In the genomic region with DNA sequence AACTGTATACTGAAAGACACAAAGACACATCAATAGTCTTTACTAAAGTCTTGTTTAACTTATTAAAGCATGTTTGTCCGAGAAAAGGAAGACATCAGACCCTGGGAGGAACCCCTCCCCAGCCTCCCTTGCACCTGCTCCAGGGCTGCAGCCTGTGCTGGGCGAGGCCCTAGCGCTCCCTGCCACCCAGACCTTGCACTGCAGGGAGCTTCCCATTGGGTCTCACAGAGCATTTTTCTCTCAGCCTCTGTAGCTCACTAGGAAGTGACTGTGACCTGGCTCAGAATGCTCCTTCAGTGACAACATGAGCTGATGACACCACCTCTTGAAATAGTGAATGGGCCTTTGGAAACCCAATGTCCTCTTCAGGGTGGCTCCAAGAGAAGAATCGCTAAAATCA, we compare ENCODE assay signal across 20 cellular contexts.
DNase-seq lines count a peak whose midpoint lies in the region; ATAC-seq and FAIRE-seq lines count a peak whose summit lies in the region.
"Had no signal": no experiment of that assay in that cellular context is flagged by ENCODE, and none has a peak within 500 bp of the region (broad histone marks: within the 10 kb centered on the region; RNA-seq: fewer than 3 reads in every experiment).

No MANE protein-coding gene starts in this region.

- intact Hi-C loops in naive thymus-derived CD4-positive, alpha-beta T cell (cut with micrococcal nuclease) = no loop called here
- intact Hi-C loops in cardiac septum (cut with DNase I) = no loop called here

- peaks cover 23 to 45% of the 10 kb centered on the region in 2 donors for H3K4me1 ChIP-seq in naive thymus-derived CD4-positive, alpha-beta T cell (ENCODE audit: control insufficient read depth in 2 of 2, insufficient read depth in 2 of 2, low read length in 2 of 2)
- H3K4me1 ChIP-seq: Caco-2, upper lobe of right lung had no signal

- no peaks in the 10 kb centered on the region for H3K9me3 Mint-ChIP-seq in T-helper 2 cell treated with Interferon-gamma antibody and Interleukin-4, amounts not matched to agents 5 μg/mL and 100 μg/mL, for 36 hours
- H3K9me3 Mint-ChIP-seq in activated CD8-positive, alpha-beta T cell treated with anti-CD3 and anti-CD28 coated beads, Interleukin-2, amount 10 ng/mL, durations not matched to agents 7 days and 5 days (ENCODE audit: insufficient read depth) = peaks cover 3% of the 10 kb centered on the region
- H3K9me3 Mint-ChIP-seq in naive thymus-derived CD4-positive, alpha-beta T cell = no peaks in the 10 kb centered on the region

- no peak overlapping the region for H3K27ac ChIP-seq in naive thymus-derived CD4-positive, alpha-beta T cell (ENCODE audit: low read depth, low read length)
- H3K27ac ChIP-seq: 22Rv1, dorsolateral prefrontal cortex had no signal

- H3K4me1 Mint-ChIP-seq in T-helper 2 cell treated with Interferon-gamma antibody and Interleukin-4, amounts not matched to agents 5 μg/mL and 100 μg/mL, for 36 hours (ENCODE audit: low read depth) = peaks cover 36% of the 10 kb centered on the region
- peaks cover 73% of the 10 kb centered on the region for H3K4me1 Mint-ChIP-seq in activated CD8-positive, alpha-beta T cell treated with anti-CD3 and anti-CD28 coated beads, Interleukin-2, amount 10 ng/mL, durations not matched to agents 7 days and 5 days (ENCODE audit: low read depth)
- peaks cover 15 to 77% (median 60%) of the 10 kb centered on the region in 7 donors for H3K4me1 Mint-ChIP-seq in naive thymus-derived CD4-positive, alpha-beta T cell

- ATAC-seq in activated CD8-positive, alpha-beta T cell treated with anti-CD3 and anti-CD28 coated beads, Interleukin-2, amount 10 ng/mL, durations not matched to agents 7 days and 5 days = no peak
- ATAC-seq in naive thymus-derived CD4-positive, alpha-beta T cell = no peak
- ATAC-seq: Right ventricle myocardium inferior, upper lobe of right lung had no signal

- DNase-seq in T-helper 2 cell treated with Interferon-gamma antibody and Interleukin-4, amounts not matched to agents 5 μg/mL and 100 μg/mL, for 36 hours (ENCODE audit: low spot score) = no peak
- no peak for DNase-seq in T-helper 2 cell
- DNase-seq in GM19239 (ENCODE audit: insufficient read length, low spot score) = no peak
- no peak for DNase-seq in activated CD8-positive, alpha-beta T cell treated with anti-CD3 and anti-CD28 coated beads, Interleukin-2, amount 10 ng/mL, durations not matched to agents 7 days and 5 days
- DNase-seq in naive thymus-derived CD4-positive, alpha-beta T cell = no peak
- DNase-seq in NCI-H82 treated with DMSO at 0.1 percent for 48 hours (lab: John Stamatoyannopoulos, UW; ENCODE audit: unreplicated experiment) = no peak
- no peak for DNase-seq in cardiac septum (ENCODE audit: low spot score)
- DNase-seq in HPDE6-E6E7 (ENCODE audit: extremely low spot score) = no peak
- DNase-seq: AML-193; Caco-2; caudate nucleus; dorsolateral prefrontal cortex; IMR-90; MG63; NCI-H1436; NCI-H2171 treated with DMSO at 0.1 percent for 48 hours; stimulated activated CD4-positive, alpha-beta T cell treated with anti-CD3 and anti-CD28 coated beads, Interleukin-4, amount 100 ng/mL, for 24 hours; upper lobe of right lung had no signal

- no peaks in the 10 kb centered on the region for H3K27me3 Mint-ChIP-seq in T-helper 2 cell treated with Interferon-gamma antibody and Interleukin-4, amounts not matched to agents 5 μg/mL and 100 μg/mL, for 36 hours (ENCODE audit: low read depth)
- no peaks in the 10 kb centered on the region for H3K27me3 Mint-ChIP-seq in activated CD8-positive, alpha-beta T cell treated with anti-CD3 and anti-CD28 coated beads, Interleukin-2, amount 10 ng/mL, durations not matched to agents 7 days and 5 days (ENCODE audit: low read depth)
- H3K27me3 Mint-ChIP-seq in naive thymus-derived CD4-positive, alpha-beta T cell = no peaks in the 10 kb centered on the region

- peak overlapping the region; percentile 35 for H3K4me3 Mint-ChIP-seq in T-helper 2 cell treated with Interferon-gamma antibody and Interleukin-4, amounts not matched to agents 5 μg/mL and 100 μg/mL, for 36 hours
- no peak overlapping the region for H3K4me3 Mint-ChIP-seq in activated CD8-positive, alpha-beta T cell treated with anti-CD3 and anti-CD28 coated beads, Interleukin-2, amount 10 ng/mL, durations not matched to agents 7 days and 5 days
- H3K4me3 Mint-ChIP-seq in naive thymus-derived CD4-positive, alpha-beta T cell = peak overlapping the region in 6 of 10 donors; percentile 39 to 79 (median 74)

- FAIRE-seq in GM19239 (lab: Jason Lieb, UNC) = peak; percentile 81

- no peaks in the 10 kb centered on the region for H3K27me3 ChIP-seq in naive thymus-derived CD4-positive, alpha-beta T cell (ENCODE audit: control insufficient read depth in 2 of 2, insufficient read depth in 2 of 2, low read length in 2 of 2)
- H3K27me3 ChIP-seq: MG63, upper lobe of right lung had no signal

- peak overlapping the region; percentile 67 for H3K27ac Mint-ChIP-seq in T-helper 2 cell treated with Interferon-gamma antibody and Interleukin-4, amounts not matched to agents 5 μg/mL and 100 μg/mL, for 36 hours
- H3K27ac Mint-ChIP-seq in activated CD8-positive, alpha-beta T cell treated with anti-CD3 and anti-CD28 coated beads, Interleukin-2, amount 10 ng/mL, durations not matched to agents 7 days and 5 days = peak overlapping the region; percentile 94
- peak overlapping the region; percentile 20 to 93 (median 80) for H3K27ac Mint-ChIP-seq in naive thymus-derived CD4-positive, alpha-beta T cell

- no peaks in the 10 kb centered on the region for H3K36me3 ChIP-seq in naive thymus-derived CD4-positive, alpha-beta T cell (ENCODE audit: control insufficient read depth in 2 of 3, insufficient read depth in 3 of 3, low read length in 3 of 3)
- H3K36me3 ChIP-seq: MG63, upper lobe of right lung had no signal

- no peaks in the 10 kb centered on the region for H3K9me3 ChIP-seq in naive thymus-derived CD4-positive, alpha-beta T cell (ENCODE audit: control insufficient read depth in 2 of 3, low read length in 3 of 3)
- H3K9me3 ChIP-seq: Caco-2, MG63, upper lobe of right lung had no signal

- no peaks in the 10 kb centered on the region for H3K36me3 Mint-ChIP-seq in T-helper 2 cell treated with Interferon-gamma antibody and Interleukin-4, amounts not matched to agents 5 μg/mL and 100 μg/mL, for 36 hours (ENCODE audit: low read depth)
- peaks cover 8% of the 10 kb centered on the region for H3K36me3 Mint-ChIP-seq in activated CD8-positive, alpha-beta T cell treated with anti-CD3 and anti-CD28 coated beads, Interleukin-2, amount 10 ng/mL, durations not matched to agents 7 days and 5 days (ENCODE audit: low read depth)
- H3K36me3 Mint-ChIP-seq in naive thymus-derived CD4-positive, alpha-beta T cell = no peaks in the 10 kb centered on the region

- CTCF ChIA-PET in activated CD8-positive, alpha-beta T cell treated with anti-CD3 and anti-CD28 coated beads, Interleukin-2, amount 10 ng/mL, durations not matched to agents 7 days and 5 days (lab: Charles Lee) = interaction anchor here (1.3 to 2.8 kb wide), 4 partner anchors 11 to 24 kb away, joined by 4 to 21 read pairs (median 12); no protein-coding TSS in a partner anchor
- CTCF ChIA-PET in naive thymus-derived CD4-positive, alpha-beta T cell (lab: Charles Lee) = interaction anchor here (0.5 to 1.8 kb wide), 5 partner anchors 13 to 125 kb away, joined by 3 to 6 read pairs (median 4); no protein-coding TSS in a partner anchor

- POLR2A ChIA-PET in activated CD8-positive, alpha-beta T cell treated with anti-CD3 and anti-CD28 coated beads, Interleukin-2, amount 10 ng/mL, durations not matched to agents 7 days and 5 days (lab: Charles Lee) = no interaction called here
- POLR2A ChIA-PET in naive thymus-derived CD4-positive, alpha-beta T cell (lab: Charles Lee) = no interaction called here

- H3K4me3 ChIP-seq in naive thymus-derived CD4-positive, alpha-beta T cell (ENCODE audit: low read length) = no peak overlapping the region
- H3K4me3 ChIP-seq: dorsolateral prefrontal cortex, MG63, upper lobe of right lung had no signal
